Comparison of ENCODE assay signal across 16 cellular contexts in the genomic region with DNA sequence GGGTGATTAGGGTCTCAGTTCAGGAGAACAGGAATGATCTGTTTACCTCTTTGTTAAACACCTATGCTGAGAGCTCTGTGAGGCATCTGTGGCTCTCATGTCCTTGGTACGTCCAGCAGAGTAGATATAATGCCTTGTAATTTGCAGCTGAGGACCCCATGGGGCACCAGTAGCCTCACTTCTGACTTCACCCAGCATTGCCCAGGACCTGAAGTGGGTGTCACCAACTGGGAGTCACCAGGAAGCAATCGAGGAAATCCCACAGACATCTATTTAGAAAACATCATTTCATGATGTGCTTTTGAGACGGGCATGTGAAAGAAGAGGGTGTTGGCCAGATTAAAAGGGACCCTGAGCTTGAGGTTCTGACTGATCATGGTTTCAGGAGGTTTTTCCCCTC. TPM values are rescaled to one million over a fixed set of nuclear protein-coding genes. Genes with fewer than 3 reads are reported as not detected.
DNase-seq lines count a peak whose midpoint lies in the region; ATAC-seq and TF ChIP-seq lines count a peak whose summit lies in the region.
"Had no signal": no experiment of that assay in that cellular context is flagged by ENCODE, and none has a peak within 500 bp of the region (broad histone marks: within the 10 kb centered on the region; RNA-seq: fewer than 3 reads in every experiment).

No MANE protein-coding gene starts in this region.

- H4K91ac ChIP-seq in H9 (ENCODE audit: insufficient read length, low read depth, low read length), result no peak overlapping the region

- H3K4me1 Mint-ChIP-seq in H9, result peaks cover 5 to 11% of the 10 kb centered on the region in 2 experiments; a peak in 3 of 4 replicates
- H3K4me1 Mint-ChIP-seq in activated T-helper 2 cell treated with anti-CD3 and anti-CD28 coated beads, Interferon-gamma antibody, Interleukin-2, Interleukin-4, amounts not matched to agents 10 μg/mL and 5 μg/mL and 100 μg/mL, durations not matched to agents 14 hours and 24 hours and 36 hours (ENCODE audit: low read depth), result peaks cover 7% of the 10 kb centered on the region
- H3K4me1 Mint-ChIP-seq: B cell had no signal

- H3K56ac ChIP-seq in H9 (ENCODE audit: insufficient read length, low read depth, low read length), result no peak overlapping the region

- H4K8ac ChIP-seq in H9 (replicated peaks; ENCODE audit: insufficient read length, low read depth, low read length), result no peak overlapping the region

- WGBS in H9 (ENCODE audit: extremely low coverage, insufficient read length, low lambda C conversion rate), result no CpG with 5 or more reads among the region's 3 CpGs

- no peak overlapping the region for H2BK15ac ChIP-seq in H9 (ENCODE audit: low read depth, low read length)

- no peak overlapping the region for H3K23ac ChIP-seq in H9 (ENCODE audit: insufficient read length, low read depth, low read length)

- DNase-seq in Peyer's patch (no peak), GM20000 (ENCODE audit: low spot score) (no peak), H9 (no peak)
- DNase-seq in activated T-helper 2 cell treated with anti-CD3 and anti-CD28 coated beads, Interferon-gamma antibody, Interleukin-2, Interleukin-4, amounts not matched to agents 10 μg/mL and 5 μg/mL and 100 μg/mL, durations not matched to agents 14 hours and 24 hours and 36 hours (ENCODE audit: low spot score), result no peak
- DNase-seq: C1 segment of cervical spinal cord; CD4-positive, alpha-beta memory T cell; DMS153; DND-41; GDM1; IMR-90 had no signal

- no peaks in the 10 kb centered on the region for H3K9me3 Mint-ChIP-seq in H9
- no peaks in the 10 kb centered on the region for H3K9me3 Mint-ChIP-seq in activated T-helper 2 cell treated with anti-CD3 and anti-CD28 coated beads, Interferon-gamma antibody, Interleukin-2, Interleukin-4, amounts not matched to agents 10 μg/mL and 5 μg/mL and 100 μg/mL, durations not matched to agents 14 hours and 24 hours and 36 hours
- H3K9me3 Mint-ChIP-seq: CD4-positive, alpha-beta memory T cell had no signal

- H3K79me1 ChIP-seq in H9 (ENCODE audit: insufficient read depth, low read depth, low read length, poor library complexity, severe bottlenecking), result no peaks in the 10 kb centered on the region

- no peak overlapping the region for H3K4ac ChIP-seq in H9 (ENCODE audit: low read depth, low read length)

- H3K9ac ChIP-seq in duodenal mucosa (ENCODE audit: low read depth in 1 of 2, low read length in 2 of 2) (peak overlapping the region in 1 of 2 donors; percentile 60), mucosa of stomach (ENCODE audit: low read length) (peak overlapping the region; percentile 45), H9 (ENCODE audit: extremely low read depth, insufficient read length, low read length) (no peak overlapping the region)

- H3K27me3 ChIP-seq in Peyer's patch, result no peaks in the 10 kb centered on the region
- no peaks in the 10 kb centered on the region for H3K27me3 ChIP-seq in duodenal mucosa (ENCODE audit: control insufficient read depth in 1 of 2, insufficient read depth in 2 of 2, low read length in 2 of 2)
- H3K27me3 ChIP-seq in mucosa of stomach (ENCODE audit: control insufficient read depth, insufficient read depth, low read length), result peaks cover 5% of the 10 kb centered on the region
- no peaks in the 10 kb centered on the region; the same call in 1 of the 2 replicates for H3K27me3 ChIP-seq in H9 (ENCODE audit: insufficient read depth, low read length)

- H3K23me2 ChIP-seq in H9 (ENCODE audit: insufficient read length, low read depth, low read length, poor library complexity, severe bottlenecking), result no peaks in the 10 kb centered on the region

- H3K27ac Mint-ChIP-seq in H9, result no peak overlapping the region
- H3K27ac Mint-ChIP-seq in activated T-helper 2 cell treated with anti-CD3 and anti-CD28 coated beads, Interferon-gamma antibody, Interleukin-2, Interleukin-4, amounts not matched to agents 10 μg/mL and 5 μg/mL and 100 μg/mL, durations not matched to agents 14 hours and 24 hours and 36 hours, result no peak overlapping the region
- H3K27ac Mint-ChIP-seq: B cell had no signal

- H3K27me3 Mint-ChIP-seq in H9 (ENCODE audit: low read depth), result peaks cover 26% of the 10 kb centered on the region
- H3K27me3 Mint-ChIP-seq in activated T-helper 2 cell treated with anti-CD3 and anti-CD28 coated beads, Interferon-gamma antibody, Interleukin-2, Interleukin-4, amounts not matched to agents 10 μg/mL and 5 μg/mL and 100 μg/mL, durations not matched to agents 14 hours and 24 hours and 36 hours (ENCODE audit: low read depth), result peaks cover 2% of the 10 kb centered on the region

- H3K14ac ChIP-seq in H9 (ENCODE audit: insufficient read depth, low read length), result no peak overlapping the region

- no peak overlapping the region for H3K4me2 ChIP-seq in H9 (ENCODE audit: insufficient read depth, insufficient read length, low read length)

- H3T11ph ChIP-seq in H9 (ENCODE audit: low read length), result no peak overlapping the region

- no peak overlapping the region for H2BK5ac ChIP-seq in H9 (ENCODE audit: insufficient read length, low read length)

- no peak overlapping the region for H2BK120ac ChIP-seq in H9 (ENCODE audit: low read depth, low read length, poor library complexity, severe bottlenecking)

- no peak for TF ChIP-seq POLR2A in Peyer's patch (IDR thresholded peaks at IDR 0.05)

- H3K18ac ChIP-seq in H9 (ENCODE audit: insufficient read length, low read depth, low read length), result no peak overlapping the region

- H3K36me3 ChIP-seq in Peyer's patch (no peaks in the 10 kb centered on the region), duodenal mucosa (ENCODE audit: control insufficient read depth in 1 of 2, insufficient read depth in 2 of 2, low read length in 2 of 2) (no peaks in the 10 kb centered on the region), mucosa of stomach (ENCODE audit: control insufficient read depth, insufficient read depth, low read length) (no peaks in the 10 kb centered on the region)

- H4K20me1 ChIP-seq in H9 (ENCODE audit: control insufficient read depth, insufficient read depth, insufficient read length), result no peaks in the 10 kb centered on the region

- TF ChIP-seq CTCF in Peyer's patch (IDR thresholded peaks at IDR 0.05) (no peak), GM20000 (IDR thresholded peaks at IDR 0.05; ENCODE audit: extremely low read depth, missing control alignments) (no peak), H9 (conservative IDR thresholded peaks at IDR 0.05) (no peak)

- H3K4me1 ChIP-seq in Peyer's patch (peaks cover 0 to 19% (median 3%) of the 10 kb centered on the region in 4 donors), duodenal mucosa (ENCODE audit: control insufficient read depth in 1 of 2, insufficient read depth in 2 of 2, low read length in 2 of 2) (peaks cover 18 to 34% of the 10 kb centered on the region in 2 donors), mucosa of stomach (ENCODE audit: control insufficient read depth, insufficient read depth, low read length) (peaks cover 67% of the 10 kb centered on the region), H9 (ENCODE audit: insufficient read depth, low read length) (no peaks in the 10 kb centered on the region)

- H4K5ac ChIP-seq in H9 (ENCODE audit: insufficient read length, low read depth, low read length), result no peak overlapping the region

- no peak overlapping the region for H2BK20ac ChIP-seq in H9 (ENCODE audit: low read depth, low read length, poor library complexity, severe bottlenecking)

- H3K4me3 ChIP-seq in Peyer's patch, result peak overlapping the region in 1 of 4 donors; percentile 17
- H3K4me3 ChIP-seq in duodenal mucosa (ENCODE audit: low read depth in 1 of 2, low read length in 2 of 2), result peak overlapping the region; percentile 19 to 42
- peak overlapping the region; percentile 4 for H3K4me3 ChIP-seq in mucosa of stomach (ENCODE audit: low read length)

- intact Hi-C loops in activated T-helper 2 cell treated with anti-CD3 and anti-CD28 coated beads, Interferon-gamma antibody, Interleukin-2, Interleukin-4, amounts not matched to agents 10 μg/mL and 5 μg/mL and 100 μg/mL, durations not matched to agents 14 hours and 24 hours and 36 hours (cut with micrococcal nuclease), result no loop called here

- ATAC-seq in GM18517 (IDR thresholded peaks at IDR 0.05; ENCODE audit: unreplicated experiment), result no peak
- ATAC-seq: HCT116 had no signal

- H3K9me3 ChIP-seq in Peyer's patch (no peaks in the 10 kb centered on the region), duodenal mucosa (ENCODE audit: control insufficient read depth in 1 of 2, low read length in 2 of 2) (no peaks in the 10 kb centered on the region), mucosa of stomach (ENCODE audit: control insufficient read depth, low read length) (no peaks in the 10 kb centered on the region), H9 (ENCODE audit: control insufficient read depth, low read depth, low read length) (no peaks in the 10 kb centered on the region)

- H3K27ac ChIP-seq in Peyer's patch, result peak overlapping the region in 3 of 4 donors; percentile 57 to 90 (median 80)
- peak overlapping the region; percentile 26 for H3K27ac ChIP-seq in duodenal mucosa (ENCODE audit: low read depth, low read length)
- H3K27ac ChIP-seq in H9 (ENCODE audit: insufficient read length, low read depth, low read length), result no peak overlapping the region

- no peak overlapping the region for H2BK12ac ChIP-seq in H9 (ENCODE audit: insufficient read length, low read depth, low read length)

- no peaks in the 10 kb centered on the region for H3K79me2 ChIP-seq in H9 (ENCODE audit: insufficient read depth, low read length)

- no peak overlapping the region for H2AFZ ChIP-seq in H9 (ENCODE audit: low read length)

- no peak overlapping the region for H3K4me3 Mint-ChIP-seq in H9
- no peak overlapping the region for H3K4me3 Mint-ChIP-seq in activated T-helper 2 cell treated with anti-CD3 and anti-CD28 coated beads, Interferon-gamma antibody, Interleukin-2, Interleukin-4, amounts not matched to agents 10 μg/mL and 5 μg/mL and 100 μg/mL, durations not matched to agents 14 hours and 24 hours and 36 hours (ENCODE audit: low read depth)
- H3K4me3 Mint-ChIP-seq: B cell had no signal

- no peak overlapping the region for H2AK5ac ChIP-seq in H9 (ENCODE audit: insufficient read length, low read length)

- H3K36me3 Mint-ChIP-seq in H9 (ENCODE audit: insufficient read depth in 1 of 3, low read depth in 3 of 3), result no peaks in the 10 kb centered on the region; a peak in 1 of 7 replicates
- H3K36me3 Mint-ChIP-seq in activated T-helper 2 cell treated with anti-CD3 and anti-CD28 coated beads, Interferon-gamma antibody, Interleukin-2, Interleukin-4, amounts not matched to agents 10 μg/mL and 5 μg/mL and 100 μg/mL, durations not matched to agents 14 hours and 24 hours and 36 hours (ENCODE audit: low read depth), result no peaks in the 10 kb centered on the region
- H3K36me3 Mint-ChIP-seq: CD4-positive, alpha-beta memory T cell had no signal

RNA-seq across cellular contexts. Expression of a gene that starts 8.8 kb away (rescaled TPM):
- total RNA-seq in Peyer's patch (100 to 1,000 TPM in 1 of 4 donors, 10 to 100 TPM in 2, 1 to 10 TPM in 1; 6.6 to 112 (median 63.9) TPM), H9 (2021) (0.20 and 0.24 TPM in 2 replicates)
- not detected in 2 replicates for total RNA-seq in activated T-helper 2 cell treated with anti-CD3 and anti-CD28 coated beads, Interferon-gamma antibody, Interleukin-2, Interleukin-4, amounts not matched to agents 10 μg/mL and 5 μg/mL and 100 μg/mL, durations not matched to agents 14 hours and 24 hours and 36 hours
- total RNA-seq: B cell, H4, IMR-90 had no signal
